8 cellular contexts compared by ENCODE assay signal in the genomic region with DNA sequence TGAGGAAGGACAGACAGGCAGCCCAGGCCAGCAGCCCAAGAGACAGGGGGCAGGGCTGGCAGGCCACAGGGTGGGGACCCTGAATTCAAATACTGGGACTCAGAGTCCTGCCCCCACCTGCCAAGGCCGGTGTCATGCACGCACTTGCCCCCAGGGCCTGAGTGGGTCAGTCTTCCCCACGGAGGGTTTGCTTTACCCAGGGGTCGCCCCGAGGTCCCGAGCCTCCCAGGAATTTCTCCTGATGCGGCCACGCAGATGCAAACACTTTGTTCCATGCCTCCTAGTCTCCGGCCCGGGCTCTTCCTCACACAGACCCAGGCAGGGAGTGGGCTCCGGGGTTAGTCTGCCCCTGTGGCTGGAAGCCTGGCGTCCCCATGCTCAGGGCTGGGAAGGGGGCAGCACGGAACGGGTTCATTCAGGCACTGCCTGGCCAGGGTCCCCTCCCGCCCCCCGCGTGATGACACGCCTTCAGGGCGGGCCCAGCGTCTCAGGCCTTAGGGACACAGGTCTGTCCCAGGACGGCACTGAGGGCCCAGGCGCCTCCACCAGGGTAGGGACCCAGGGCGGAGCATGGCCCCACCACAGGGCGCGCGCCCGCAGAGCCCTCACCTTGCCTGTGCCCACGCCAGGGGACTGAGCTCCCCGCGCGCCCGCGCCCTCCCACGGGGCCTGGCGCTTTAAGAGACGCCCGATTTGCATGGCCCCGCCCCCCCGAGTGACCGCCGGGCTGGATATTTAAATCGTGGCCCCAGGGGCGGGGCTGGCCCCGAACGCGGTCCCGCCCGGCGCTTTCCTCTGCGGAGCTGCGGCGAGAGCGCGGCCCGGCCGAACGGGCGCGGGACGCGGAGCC. TPM values are rescaled to one million over a fixed set of nuclear protein-coding genes. Genes with fewer than 3 reads are reported as not detected.
DNase-seq lines count a peak whose midpoint lies in the region; ATAC-seq and TF ChIP-seq lines count a peak whose summit lies in the region.

TSS of gene SNED1 (plus strand) at position 763 of the 850 bp plus-strand sequence. CDS start 220 bp downstream, outside the sequence.

- no peak for TF ChIP-seq CTCF in endodermal cell (conservative IDR thresholded peaks at IDR 0.05)

- peak within 1 kb of the TSS; percentile 70 for H2BK5ac ChIP-seq in mesendoderm (ENCODE audit: low read length)

- H3K79me1 ChIP-seq in mesendoderm (ENCODE audit: low read length): no peaks in the 10 kb centered on the region

- DNase-seq in GM19238 (ENCODE audit: insufficient read length, low spot score) (peak; percentile 37), NCI-H345 (lab: John Stamatoyannopoulos, UW) (peak; percentile 71), endodermal cell (peak; percentile 95), mesendoderm (peak; percentile 87)
- peak; percentile 46 for DNase-seq in activated CD8-positive, alpha-beta memory T cell treated with anti-CD3 and anti-CD28 coated beads, Interleukin-2, amount 50 U/mL, for 1 hour (ENCODE audit: extremely low read depth)
- peak; percentile 54 to 58 for DNase-seq in stimulated activated CD8-positive, alpha-beta memory T cell treated with anti-CD3 and anti-CD28 coated beads, Interleukin-2, amount 100 ng/mL, for 48 hours (ENCODE audit: low read depth in 2 of 2)

- WGBS in endodermal cell (ENCODE audit: insufficient coverage in 1 of 2, insufficient read length in 1 of 2), 2 experiments: 8 to 20% methylated on average over 15 to 61 of the region's 61 CpGs
- WGBS in mesendoderm (ENCODE audit: extremely low coverage, insufficient coverage, low lambda C conversion rate): no CpG with 5 or more reads among the region's 61 CpGs

- no peak within 1 kb of the TSS for H3K18ac ChIP-seq in mesendoderm (ENCODE audit: low read length)

- peak within 1 kb of the TSS; percentile 73 for H3K4me3 ChIP-seq in endodermal cell (ENCODE audit: low read length)
- peak within 1 kb of the TSS; percentile 56 for H3K4me3 ChIP-seq in mesendoderm (ENCODE audit: low read length)

- no peak for ATAC-seq in GM18519 (IDR thresholded peaks at IDR 0.05; ENCODE audit: low FRiP score, unreplicated experiment)
- ATAC-seq in HG02840 (IDR thresholded peaks at IDR 0.05; ENCODE audit: low FRiP score, unreplicated experiment): no peak

- no peaks in the 10 kb centered on the region for H3K79me2 ChIP-seq in mesendoderm (ENCODE audit: control insufficient read depth, insufficient read depth, low read length)

- no peak within 1 kb of the TSS for H2BK15ac ChIP-seq in mesendoderm (replicated peaks; ENCODE audit: low read depth)

- H3K4me2 ChIP-seq in mesendoderm (ENCODE audit: low read length): peak within 1 kb of the TSS; percentile 68

- peaks cover 1% of the 10 kb centered on the region for H3K4me1 Mint-ChIP-seq in endodermal cell

- no peak within 1 kb of the TSS for H4K5ac ChIP-seq in mesendoderm (ENCODE audit: low read length)

- H3K4ac ChIP-seq in mesendoderm (ENCODE audit: low read depth, low read length): no peak within 1 kb of the TSS

- no peaks in the 10 kb centered on the region for H3K9me3 ChIP-seq in endodermal cell (ENCODE audit: control insufficient read depth, low read length)

- H4K8ac ChIP-seq in mesendoderm (ENCODE audit: low read depth, low read length): no peak within 1 kb of the TSS

- H3K27me3 Mint-ChIP-seq in endodermal cell (ENCODE audit: insufficient read depth): peaks cover 34% of the 10 kb centered on the region

- peak within 1 kb of the TSS; percentile 98 for H3K56ac ChIP-seq in mesendoderm (ENCODE audit: low read length)

- no peak within 1 kb of the TSS for H2AK5ac ChIP-seq in mesendoderm (ENCODE audit: low read length)

- H3K4me1 ChIP-seq in endodermal cell (ENCODE audit: control insufficient read depth, insufficient read depth, low read length) (no peaks in the 10 kb centered on the region), mesendoderm (ENCODE audit: control insufficient read depth, low read depth, low read length) (no peaks in the 10 kb centered on the region)

- peak within 1 kb of the TSS; percentile 38 for H3K4me3 Mint-ChIP-seq in endodermal cell

- no peak within 1 kb of the TSS for H2BK120ac ChIP-seq in mesendoderm (ENCODE audit: low read depth, low read length)

- no peaks in the 10 kb centered on the region for H3K36me3 Mint-ChIP-seq in endodermal cell (ENCODE audit: low read depth)

- H3K9me3 Mint-ChIP-seq in endodermal cell: peaks cover under 1% of the 10 kb centered on the region

- peaks cover 48% of the 10 kb centered on the region for H3K27me3 ChIP-seq in endodermal cell (ENCODE audit: control insufficient read depth, insufficient read depth, low read length, poor library complexity, severe bottlenecking)
- no peaks in the 10 kb centered on the region for H3K27me3 ChIP-seq in mesendoderm (ENCODE audit: insufficient read depth, low read length, poor library complexity)

- H3K23ac ChIP-seq in mesendoderm (ENCODE audit: low read length): no peak within 1 kb of the TSS

- H3K27ac Mint-ChIP-seq in endodermal cell: no peak within 1 kb of the TSS

- no peak within 1 kb of the TSS for H3K27ac ChIP-seq in endodermal cell (ENCODE audit: low read depth, low read length)
- H3K27ac ChIP-seq in mesendoderm (ENCODE audit: low read depth, low read length): no peak within 1 kb of the TSS

- no peaks in the 10 kb centered on the region for H3K36me3 ChIP-seq in endodermal cell (ENCODE audit: control insufficient read depth, insufficient read depth, low read length)
- no peaks in the 10 kb centered on the region for H3K36me3 ChIP-seq in mesendoderm (ENCODE audit: control insufficient read depth, insufficient read depth, low read length)

- peak within 1 kb of the TSS; percentile 55 for H3K9ac ChIP-seq in endodermal cell (ENCODE audit: extremely low read depth, low read length, poor library complexity, severe bottlenecking)
- H3K9ac ChIP-seq in mesendoderm (ENCODE audit: low read length): peak within 1 kb of the TSS; percentile 89

RNA-seq across cellular contexts. Expression of gene SNED1, which starts in this region (rescaled TPM):
- 1 to 10 TPM in 1 of 2 donors, under 1 TPM in 1; 0.66 to 4.5 TPM for total RNA-seq in endodermal cell
- 0.96 TPM for polyA plus RNA-seq in endodermal cell (2013, experiment 1 of 2)
- 0.25 TPM for polyA plus RNA-seq in endodermal cell (2013, experiment 2 of 2)
- 0.17 TPM for polyA plus RNA-seq in mesendoderm (2013, experiment 1 of 2)
- 0.21 TPM for polyA plus RNA-seq in mesendoderm (2013, experiment 2 of 2)

Comparison
In these comparisons a context has a peak if more than half of its experiments do, and no peak if none do; other contexts are left out.
1. DNase-seq: peak in every context shown above with its lines; median percentile 95 in endodermal cell; 87 in mesendoderm; 71 in NCI-H345; 56 in stimulated activated CD8-positive, alpha-beta memory T cell treated with anti-CD3 and anti-CD28 coated beads, Interleukin-2, amount 100 ng/mL, for 48 hours; 46 in activated CD8-positive, alpha-beta memory T cell treated with anti-CD3 and anti-CD28 coated beads, Interleukin-2, amount 50 U/mL, for 1 hour; 37 in GM19238.